1 cellular context compared by ENCODE assay signal in the genomic region with DNA sequence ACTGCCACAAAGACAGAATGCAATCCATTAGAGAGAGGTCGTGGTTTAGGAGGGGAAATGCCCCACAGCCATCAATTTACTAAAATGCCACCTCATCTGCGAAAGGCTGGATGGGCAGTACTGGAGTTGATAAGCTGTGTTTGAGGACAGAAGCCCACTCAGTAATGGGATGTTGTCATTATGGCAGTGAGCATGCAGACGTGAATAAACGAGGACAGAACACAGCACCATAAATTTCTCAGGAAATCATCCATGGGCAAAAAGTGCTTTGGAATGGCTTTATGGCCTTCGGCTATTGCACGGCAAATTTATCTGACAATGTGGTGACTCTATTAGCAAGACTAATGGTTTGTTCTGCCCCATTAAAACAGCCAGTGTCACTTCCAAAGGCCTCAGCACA.
A peak's percentile ranks its signal among the peaks of the same experiment; 100 is the strongest.
TF ChIP-seq lines count a peak whose summit lies in the region.

No MANE protein-coding gene starts in this region.

TF ChIP-seq in SK-N-SH, 30 proteins besides CTCF, POLR2A, EP300 and RAD21 (continued from another document):
- TF ChIP-seq, protein P1, sequence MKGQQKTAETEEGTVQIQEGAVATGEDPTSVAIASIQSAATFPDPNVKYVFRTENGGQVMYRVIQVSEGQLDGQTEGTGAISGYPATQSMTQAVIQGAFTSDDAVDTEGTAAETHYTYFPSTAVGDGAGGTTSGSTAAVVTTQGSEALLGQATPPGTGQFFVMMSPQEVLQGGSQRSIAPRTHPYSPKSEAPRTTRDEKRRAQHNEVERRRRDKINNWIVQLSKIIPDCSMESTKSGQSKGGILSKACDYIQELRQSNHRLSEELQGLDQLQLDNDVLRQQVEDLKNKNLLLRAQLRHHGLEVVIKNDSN (IDR thresholded peaks at IDR 0.05; ENCODE audit: borderline replicate concordance, low read depth) = no peak
- TF ChIP-seq FOXM1 (IDR thresholded peaks at IDR 0.05; ENCODE audit: low read depth) (no peak), SMC3 (IDR thresholded peaks at IDR 0.05; ENCODE audit: low read depth, low read length) (no peak), RCOR1 (IDR thresholded peaks at IDR 0.05; ENCODE audit: low read length) (peak; percentile 87), NFIC (IDR thresholded peaks at IDR 0.05; ENCODE audit: borderline replicate concordance) (no peak), EZH2phosphoT487 (IDR thresholded peaks at IDR 0.05; ENCODE audit: borderline replicate concordance, low read depth) (no peak), FOXJ3 (CRISPR knock-in tag; IDR thresholded peaks at IDR 0.05) (peak; percentile 91), MEF2A (IDR thresholded peaks at IDR 0.05; ENCODE audit: borderline replicate concordance, low read depth) (no peak), GABPA (IDR thresholded peaks at IDR 0.05; ENCODE audit: low read depth) (no peak)
- TF ChIP-seq, protein P2, sequence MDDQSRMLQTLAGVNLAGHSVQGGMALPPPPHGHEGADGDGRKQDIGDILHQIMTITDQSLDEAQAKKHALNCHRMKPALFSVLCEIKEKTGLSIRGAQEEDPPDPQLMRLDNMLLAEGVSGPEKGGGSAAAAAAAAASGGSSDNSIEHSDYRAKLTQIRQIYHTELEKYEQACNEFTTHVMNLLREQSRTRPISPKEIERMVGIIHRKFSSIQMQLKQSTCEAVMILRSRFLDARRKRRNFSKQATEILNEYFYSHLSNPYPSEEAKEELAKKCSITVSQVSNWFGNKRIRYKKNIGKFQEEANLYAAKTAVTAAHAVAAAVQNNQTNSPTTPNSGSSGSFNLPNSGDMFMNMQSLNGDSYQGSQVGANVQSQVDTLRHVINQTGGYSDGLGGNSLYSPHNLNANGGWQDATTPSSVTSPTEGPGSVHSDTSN (IDR thresholded peaks at IDR 0.05) = no peak
- TF ChIP-seq, protein P3, sequence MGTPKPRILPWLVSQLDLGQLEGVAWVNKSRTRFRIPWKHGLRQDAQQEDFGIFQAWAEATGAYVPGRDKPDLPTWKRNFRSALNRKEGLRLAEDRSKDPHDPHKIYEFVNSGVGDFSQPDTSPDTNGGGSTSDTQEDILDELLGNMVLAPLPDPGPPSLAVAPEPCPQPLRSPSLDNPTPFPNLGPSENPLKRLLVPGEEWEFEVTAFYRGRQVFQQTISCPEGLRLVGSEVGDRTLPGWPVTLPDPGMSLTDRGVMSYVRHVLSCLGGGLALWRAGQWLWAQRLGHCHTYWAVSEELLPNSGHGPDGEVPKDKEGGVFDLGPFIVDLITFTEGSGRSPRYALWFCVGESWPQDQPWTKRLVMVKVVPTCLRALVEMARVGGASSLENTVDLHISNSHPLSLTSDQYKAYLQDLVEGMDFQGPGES (IDR thresholded peaks at IDR 0.05; ENCODE audit: low read depth, low read length) = no peak
- TF ChIP-seq, protein P4, sequence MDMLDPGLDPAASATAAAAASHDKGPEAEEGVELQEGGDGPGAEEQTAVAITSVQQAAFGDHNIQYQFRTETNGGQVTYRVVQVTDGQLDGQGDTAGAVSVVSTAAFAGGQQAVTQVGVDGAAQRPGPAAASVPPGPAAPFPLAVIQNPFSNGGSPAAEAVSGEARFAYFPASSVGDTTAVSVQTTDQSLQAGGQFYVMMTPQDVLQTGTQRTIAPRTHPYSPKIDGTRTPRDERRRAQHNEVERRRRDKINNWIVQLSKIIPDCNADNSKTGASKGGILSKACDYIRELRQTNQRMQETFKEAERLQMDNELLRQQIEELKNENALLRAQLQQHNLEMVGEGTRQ (IDR thresholded peaks at IDR 0.05; ENCODE audit: borderline replicate concordance, low read depth, low read length) = no peak
